Comparison of ENCODE assay signal across 1 cellular context in the genomic region with DNA sequence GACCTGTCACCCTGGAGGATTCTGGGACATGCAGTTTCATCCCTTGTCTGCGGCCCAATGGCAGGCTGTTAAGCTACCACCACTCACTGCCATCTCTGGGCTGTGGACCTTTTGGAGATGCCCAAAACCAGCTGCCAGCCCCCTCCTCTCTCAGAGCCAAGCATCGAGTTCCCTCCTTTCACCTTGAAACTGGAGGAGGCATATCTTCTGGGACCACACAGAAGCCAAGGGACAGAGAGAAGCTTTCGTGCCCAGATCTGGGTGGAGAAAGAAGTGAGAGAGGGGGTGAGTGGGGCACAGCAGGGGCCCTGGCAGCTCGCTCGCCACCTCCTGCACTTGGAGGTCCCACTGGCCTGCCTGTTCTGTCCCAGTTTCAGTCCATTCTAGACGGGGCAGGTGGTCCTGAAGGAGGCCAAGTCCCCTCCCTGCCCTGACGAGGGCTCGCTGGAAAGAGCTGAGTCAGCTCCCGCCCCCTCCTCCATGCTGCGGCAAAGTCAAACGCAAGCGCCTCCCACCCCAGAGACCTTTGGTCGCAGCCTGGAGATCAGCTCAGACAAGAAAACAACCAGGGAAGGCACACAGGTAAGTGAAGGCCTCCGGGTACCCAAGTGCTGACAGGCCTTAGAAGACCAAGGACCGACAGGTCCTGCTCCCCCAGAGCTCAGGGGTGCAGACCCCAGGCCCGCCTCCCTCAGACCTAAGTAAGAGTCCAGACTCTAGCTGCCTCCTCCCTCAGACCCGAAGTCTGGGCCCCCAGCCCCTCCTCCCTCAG.
TF ChIP-seq lines count a peak whose summit lies in the region.

No MANE protein-coding gene starts in this region.

TF ChIP-seq in K562, 482 proteins besides CTCF, POLR2A, EP300 and RAD21 (continued from another document):
- TF ChIP-seq, protein P1, sequence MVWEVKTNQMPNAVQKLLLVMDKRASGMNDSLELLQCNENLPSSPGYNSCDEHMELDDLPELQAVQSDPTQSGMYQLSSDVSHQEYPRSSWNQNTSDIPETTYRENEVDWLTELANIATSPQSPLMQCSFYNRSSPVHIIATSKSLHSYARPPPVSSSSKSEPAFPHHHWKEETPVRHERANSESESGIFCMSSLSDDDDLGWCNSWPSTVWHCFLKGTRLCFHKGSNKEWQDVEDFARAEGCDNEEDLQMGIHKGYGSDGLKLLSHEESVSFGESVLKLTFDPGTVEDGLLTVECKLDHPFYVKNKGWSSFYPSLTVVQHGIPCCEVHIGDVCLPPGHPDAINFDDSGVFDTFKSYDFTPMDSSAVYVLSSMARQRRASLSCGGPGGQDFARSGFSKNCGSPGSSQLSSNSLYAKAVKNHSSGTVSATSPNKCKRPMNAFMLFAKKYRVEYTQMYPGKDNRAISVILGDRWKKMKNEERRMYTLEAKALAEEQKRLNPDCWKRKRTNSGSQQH (CRISPR knock-in tag; IDR thresholded peaks at IDR 0.05), result no peak
- TF ChIP-seq KHSRP (IDR thresholded peaks at IDR 0.05) (no peak), ZNF707 (CRISPR knock-in tag; conservative IDR thresholded peaks at IDR 0.05) (no peak), L3MBTL2 (IDR thresholded peaks at IDR 0.05) (no peak), ARNT (IDR thresholded peaks at IDR 0.05) (no peak), ZNF197 (CRISPR knock-in tag; IDR thresholded peaks at IDR 0.05; ENCODE audit: low read depth) (no peak), ZNF583 (CRISPR knock-in tag; IDR thresholded peaks at IDR 0.05) (no peak), ZBTB17 (CRISPR knock-in tag; IDR thresholded peaks at IDR 0.05) (no peak), MLLT1 (IDR thresholded peaks at IDR 0.05) (no peak), ZNF57 (CRISPR knock-in tag; IDR thresholded peaks at IDR 0.05) (no peak), FOXP4 (CRISPR knock-in tag; IDR thresholded peaks at IDR 0.05; ENCODE audit: borderline replicate concordance) (no peak), ZFP36 (IDR thresholded peaks at IDR 0.05; ENCODE audit: low read depth, low read length, partially characterized antibody) (peak; percentile 33), KLF6 (CRISPR knock-in tag; IDR thresholded peaks at IDR 0.05; ENCODE audit: borderline replicate concordance) (no peak), MAFK (IDR thresholded peaks at IDR 0.05; ENCODE audit: low read length) (peak; percentile 92), ZNF586 (CRISPR knock-in tag; conservative IDR thresholded peaks at IDR 0.05) (no peak), TAF9B (IDR thresholded peaks at IDR 0.05; ENCODE audit: partially characterized antibody) (no peak), RBFOX2 (IDR thresholded peaks at IDR 0.05; ENCODE audit: low read depth, low read length) (0 out of 2 replicates have a peak, but pooled peaks have one; percentile 7), ZNF584 (CRISPR knock-in tag; IDR thresholded peaks at IDR 0.05; ENCODE audit: low read depth) (no peak), FOXA3 (CRISPR knock-in tag; conservative IDR thresholded peaks at IDR 0.05 in 1 of 2, IDR thresholded peaks at IDR 0.05 in 1 of 2) (no peak), SMAD1 (IDR thresholded peaks at IDR 0.05; ENCODE audit: low read depth, low read length, partially characterized antibody) (no peak), TAL1 (IDR thresholded peaks at IDR 0.05) (no peak), NR2C1 (IDR thresholded peaks at IDR 0.05) (no peak), NR2C1 (tag; IDR thresholded peaks at IDR 0.05) (0 out of 2 replicates have a peak, but pooled peaks have one; percentile 33), C11orf30 (IDR thresholded peaks at IDR 0.05; ENCODE audit: low read depth) (peak; percentile 99), NFYB (IDR thresholded peaks at IDR 0.05; ENCODE audit: extremely low read depth, insufficient read length) (no peak), CBFA2T2 (conservative IDR thresholded peaks at IDR 0.05) (no peak), DNMT1 (IDR thresholded peaks at IDR 0.05) (no peak), ZFX (CRISPR knock-in tag; IDR thresholded peaks at IDR 0.05) (peak; percentile 11; the same call in 1 of the 2 replicates), EGR1 (conservative IDR thresholded peaks at IDR 0.05) (peak; percentile 76), CC2D1A (IDR thresholded peaks at IDR 0.05) (no peak)
- TF ChIP-seq, protein P2, sequence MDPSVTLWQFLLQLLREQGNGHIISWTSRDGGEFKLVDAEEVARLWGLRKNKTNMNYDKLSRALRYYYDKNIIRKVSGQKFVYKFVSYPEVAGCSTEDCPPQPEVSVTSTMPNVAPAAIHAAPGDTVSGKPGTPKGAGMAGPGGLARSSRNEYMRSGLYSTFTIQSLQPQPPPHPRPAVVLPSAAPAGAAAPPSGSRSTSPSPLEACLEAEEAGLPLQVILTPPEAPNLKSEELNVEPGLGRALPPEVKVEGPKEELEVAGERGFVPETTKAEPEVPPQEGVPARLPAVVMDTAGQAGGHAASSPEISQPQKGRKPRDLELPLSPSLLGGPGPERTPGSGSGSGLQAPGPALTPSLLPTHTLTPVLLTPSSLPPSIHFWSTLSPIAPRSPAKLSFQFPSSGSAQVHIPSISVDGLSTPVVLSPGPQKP (CRISPR knock-in tag; IDR thresholded peaks at IDR 0.05), result no peak
